ENCODE assay signal across 20 cellular contexts in the genomic region with DNA sequence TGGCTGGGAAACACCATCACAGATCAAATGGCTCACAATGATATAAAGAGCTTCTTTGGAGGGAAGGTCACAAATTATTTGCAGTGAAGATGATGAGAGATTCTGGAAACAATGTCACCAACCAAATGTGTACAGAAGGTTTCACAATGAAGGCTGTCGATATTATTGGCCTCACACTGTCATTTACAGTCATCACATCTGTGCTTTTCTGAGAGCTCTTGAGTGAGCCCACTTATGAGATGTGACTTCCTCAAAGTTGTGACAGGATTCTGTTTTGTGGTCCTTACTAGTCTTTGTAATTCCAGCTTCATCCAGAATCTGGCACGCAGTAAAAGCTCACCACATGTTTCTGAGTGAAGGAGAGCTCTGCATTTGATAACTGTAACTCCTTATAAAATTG.
"Had no signal": no experiment of that assay in that cellular context is flagged by ENCODE, and none has a peak within 500 bp of the region (broad histone marks: within the 10 kb centered on the region; RNA-seq: fewer than 3 reads in every experiment).

No MANE protein-coding gene starts in this region.

- H3K36me3 Mint-ChIP-seq: activated naive CD8-positive, alpha-beta T cell treated with anti-CD3 and anti-CD28 coated beads, Interleukin-2, amount 10 ng/mL, durations not matched to agents 7 days and 5 days had no signal

- H3K9me3 ChIP-seq: testis had no signal

- H3K27me3 ChIP-seq: brain microvascular endothelial cell, dorsolateral prefrontal cortex, sigmoid colon, testis, upper lobe of left lung had no signal

- H3K4me1 Mint-ChIP-seq: activated naive CD8-positive, alpha-beta T cell treated with anti-CD3 and anti-CD28 coated beads, Interleukin-2, amount 10 ng/mL, durations not matched to agents 7 days and 5 days had no signal

- H3K27ac Mint-ChIP-seq: activated CD4-positive, alpha-beta T cell treated with anti-CD3 and anti-CD28 coated beads, Interleukin-2, amount 10 ng/mL, durations not matched to agents 24 days and 14 days; activated CD8-positive, alpha-beta T cell treated with anti-CD3 and anti-CD28 coated beads for 36 hours; activated naive CD8-positive, alpha-beta T cell treated with anti-CD3 and anti-CD28 coated beads, Interleukin-2, amount 10 ng/mL, durations not matched to agents 7 days and 5 days; activated T-helper 17 cell treated with anti-CD3 and anti-CD28 coated beads, Interleukin-2, amount 50 U/mL, for 72 hours; stimulated activated memory B cell treated with anti-CD40 and anti-IgM and Interleukin-4, amounts not matched to agents 10 μg/mL and 1 μg/mL and 100 μg/mL, for 72 hours had no signal

- DNase-seq: activated CD4-positive, alpha-beta T cell treated with anti-CD3 and anti-CD28 coated beads, Interleukin-2, amount 10 ng/mL, durations not matched to agents 24 days and 14 days; activated CD4-positive, CD25-positive, alpha-beta regulatory T cell; activated CD8-positive, alpha-beta T cell treated with anti-CD3 and anti-CD28 coated beads for 36 hours; activated naive CD4-positive, alpha-beta T cell; activated naive CD8-positive, alpha-beta T cell treated with anti-CD3 and anti-CD28 coated beads, Interleukin-2, amount 10 ng/mL, durations not matched to agents 7 days and 5 days; activated T-cell treated with anti-CD3 and anti-CD28 coated beads, Interleukin-2, amount 50 U/mL, for 1 hour; brain microvascular endothelial cell; central memory CD4-positive, alpha-beta T cell; dorsolateral prefrontal cortex; foreskin fibroblast; left ventricle myocardium superior; occipital lobe; posterior cingulate gyrus; sigmoid colon; stimulated activated CD4-positive, alpha-beta T cell treated with anti-CD3 and anti-CD28 coated beads, Interleukin-4, amount 100 ng/mL, for 4 hours; testis; upper lobe of left lung had no signal

- H3K27ac ChIP-seq: brain microvascular endothelial cell, dorsolateral prefrontal cortex, epithelial cell of prostate, sigmoid colon, testis, upper lobe of left lung had no signal

- H3K4me3 Mint-ChIP-seq: activated CD4-positive, alpha-beta T cell treated with anti-CD3 and anti-CD28 coated beads, Interleukin-2, amount 10 ng/mL, durations not matched to agents 24 days and 14 days; activated CD8-positive, alpha-beta T cell treated with anti-CD3 and anti-CD28 coated beads for 36 hours; activated naive CD8-positive, alpha-beta T cell treated with anti-CD3 and anti-CD28 coated beads, Interleukin-2, amount 10 ng/mL, durations not matched to agents 7 days and 5 days; activated T-helper 17 cell treated with anti-CD3 and anti-CD28 coated beads, Interleukin-2, amount 50 U/mL, for 72 hours; stimulated activated memory B cell treated with anti-CD40 and anti-IgM and Interleukin-4, amounts not matched to agents 10 μg/mL and 1 μg/mL and 100 μg/mL, for 72 hours had no signal

- ATAC-seq: activated CD8-positive, alpha-beta T cell treated with anti-CD3 and anti-CD28 coated beads for 36 hours; activated T-helper 17 cell treated with anti-CD3 and anti-CD28 coated beads, Interleukin-2, amount 50 U/mL, for 72 hours; left ventricle myocardium superior; stimulated activated memory B cell treated with anti-CD40 and anti-IgM and Interleukin-4, amounts not matched to agents 10 μg/mL and 1 μg/mL and 100 μg/mL, for 72 hours had no signal

- H3K4me1 ChIP-seq: sigmoid colon, testis, upper lobe of left lung had no signal

- H3K36me3 ChIP-seq: brain microvascular endothelial cell, sigmoid colon, upper lobe of left lung had no signal

- H3K4me3 ChIP-seq: dorsolateral prefrontal cortex, sigmoid colon, testis, upper lobe of left lung had no signal
